Comparison of ENCODE assay signal across 9 cellular contexts in genomic region chr9:136552117-136552685, GRCh38. TPM values are rescaled to one million over a fixed set of nuclear protein-coding genes. Genes with fewer than 3 reads are reported as not detected.
A peak's percentile ranks its signal among the peaks of the same experiment; 100 is the strongest.
DNase-seq lines count a peak whose midpoint lies in the region; ATAC-seq, FAIRE-seq and TF ChIP-seq lines count a peak whose summit lies in the region.
"Had no signal": no experiment of that assay in that cellular context is flagged by ENCODE, and none has a peak within 500 bp of the region (broad histone marks: within the 10 kb centered on the region; RNA-seq: fewer than 3 reads in every experiment).

No MANE protein-coding gene starts in this region.

- H3K4me2 ChIP-seq in astrocyte (ENCODE audit: low read length) = peak overlapping the region; percentile 82
- H3K4me2 ChIP-seq: KMS-11 had no signal

- H3K4me3 ChIP-seq in AG04449 (ENCODE audit: low read depth, low read length) = peak overlapping the region; percentile 29
- no peak overlapping the region for H3K4me3 ChIP-seq in astrocyte (ENCODE audit: insufficient read depth, low read depth, low read length)
- no peak overlapping the region for H3K4me3 ChIP-seq in lung

- CTCF ChIA-PET in AG04449 (lab: Yijun Ruan, JAX) = interaction anchor here (0.9 to 1.5 kb wide), 5 partner anchors 10 to 73 kb away, joined by 3 to 6 read pairs (median 3); no protein-coding TSS in a partner anchor

- peak overlapping the region; percentile 84 for H3K27ac Mint-ChIP-seq in astrocyte (ENCODE audit: unreplicated experiment)

- ATAC-seq in lung (ENCODE audit: insufficient read depth, low FRiP score) (no peak), HG03565 (IDR thresholded peaks at IDR 0.05; ENCODE audit: unreplicated experiment) (no peak)

- H3K4me1 Mint-ChIP-seq in astrocyte (ENCODE audit: low read depth, unreplicated experiment) = peaks cover 10% of the 10 kb centered on the region

- peak; percentile 70 for FAIRE-seq in astrocyte (lab: Jason Lieb, UNC)

- DNase-seq in AG04449 (ENCODE audit: low read depth, low spot score) (peak; percentile 76), HCEC 1CT (peak; percentile 50), astrocyte (ENCODE audit: low read depth) (peak; percentile 65), lung (ENCODE audit: low spot score) (no peak), NCI-H1417 (lab: John Stamatoyannopoulos, UW) (no peak), NCI-H2227 (lab: John Stamatoyannopoulos, UW; ENCODE audit: unreplicated experiment) (no peak)
- DNase-seq in activated effector memory CD4-positive, alpha-beta T cell treated with anti-CD3 and anti-CD28 coated beads, Interleukin-2, amount 50 U/mL, for 16 hours = no peak

- no peaks in the 10 kb centered on the region for H4K20me1 ChIP-seq in astrocyte (ENCODE audit: insufficient read depth, low read length)

- H3K36me3 ChIP-seq in astrocyte (ENCODE audit: insufficient read depth, low read length) (no peaks in the 10 kb centered on the region), lung (ENCODE audit: control insufficient read depth in 2 of 2, insufficient read depth in 2 of 2, low read length in 2 of 2) (no peaks in the 10 kb centered on the region)

- H3K4me3 Mint-ChIP-seq in astrocyte (ENCODE audit: unreplicated experiment) = no peak overlapping the region

- no peak overlapping the region for H3K27ac ChIP-seq in astrocyte (ENCODE audit: low read depth, low read length)
- peak overlapping the region; percentile 5 to 35 for H3K27ac ChIP-seq in lung (ENCODE audit: low read depth in 1 of 2, low read length in 1 of 2)
- H3K27ac ChIP-seq: KMS-11 had no signal

- H3K9ac ChIP-seq in astrocyte (ENCODE audit: low read length) = peak overlapping the region; percentile 0
- H3K9ac ChIP-seq: KMS-11 had no signal

- H3K36me3 Mint-ChIP-seq in astrocyte (ENCODE audit: low read depth, unreplicated experiment) = no peaks in the 10 kb centered on the region

- H3K27me3 ChIP-seq in astrocyte (ENCODE audit: insufficient read depth, low read length) (no peaks in the 10 kb centered on the region), lung (ENCODE audit: control insufficient read depth, insufficient read depth) (no peaks in the 10 kb centered on the region)

- peaks cover 12% of the 10 kb centered on the region for H3K27me3 Mint-ChIP-seq in astrocyte (ENCODE audit: low read depth, unreplicated experiment)

- TF ChIP-seq CTCF in AG04449 (IDR thresholded peaks at IDR 0.05; ENCODE audit: insufficient read depth, low read length, missing control alignments) = no peak
- TF ChIP-seq CTCF in astrocyte (IDR thresholded peaks at IDR 0.05; ENCODE audit: insufficient read depth, low read depth, low read length) = no peak
- no peak for TF ChIP-seq CTCF in lung (IDR thresholded peaks at IDR 0.05; ENCODE audit: control extremely low read depth, extremely low read depth)

- POLR2A ChIA-PET in AG04449 (lab: Yijun Ruan, JAX) = interaction anchor here (0.6 kb wide), 1 partner anchor 16 kb away, joined by 3 read pairs; no protein-coding TSS in a partner anchor

- no peaks in the 10 kb centered on the region for H3K9me3 Mint-ChIP-seq in astrocyte (ENCODE audit: unreplicated experiment)

- H2AFZ ChIP-seq in astrocyte (ENCODE audit: low read depth, low read length) = peak overlapping the region; percentile 8

- H3K79me2 ChIP-seq in astrocyte (ENCODE audit: insufficient read depth, low read length) = no peaks in the 10 kb centered on the region

- H3K9me3 ChIP-seq in astrocyte (ENCODE audit: insufficient read depth, low read depth, low read length) (no peaks in the 10 kb centered on the region), lung (ENCODE audit: control insufficient read depth in 2 of 2, insufficient read depth in 1 of 2, low read length in 1 of 2) (no peaks in the 10 kb centered on the region)

- H3K4me1 ChIP-seq in astrocyte (ENCODE audit: insufficient read depth, low read length) = peaks cover 22% of the 10 kb centered on the region
- H3K4me1 ChIP-seq in lung (ENCODE audit: control insufficient read depth in 2 of 2, insufficient read depth in 2 of 2, low read length in 2 of 2) = peaks cover 0 to 8% of the 10 kb centered on the region in 2 donors

- 29 to 54% methylated on average over 22 of the region's 22 CpGs for WGBS in lung, 2 donors

RNA-seq across cellular contexts. Expression of gene NOTCH1, which starts 6.4 kb away (rescaled TPM):
- total RNA-seq in astrocyte (34.1 and 35.5 TPM in 2 replicates), lung (100 to 1,000 TPM in 1 of 2 donors, 10 to 100 TPM in 1; 64.3 to 101 TPM)
- polyA plus RNA-seq in lung = 10 to 100 TPM; 23.9 to 24.7 TPM

Comparison
In these comparisons a context has a peak if more than half of its experiments do, and no peak if none do; other contexts are left out.
1. DNase-seq: peak in AG04449 (single experiment), HCEC 1CT (single experiment) and astrocyte (single experiment); none in lung (single experiment), NCI-H1417 (0 of 3), activated effector memory CD4-positive, alpha-beta T cell treated with anti-CD3 and anti-CD28 coated beads, Interleukin-2, amount 50 U/mL, for 16 hours (single experiment) and NCI-H2227 (single experiment).